Comparison of ENCODE assay signal across 9 cellular contexts in genomic region chr16:19601083-19601976, GRCh38. TPM values are rescaled to one million over a fixed set of nuclear protein-coding genes. Genes with fewer than 3 reads are reported as not detected.
DNase-seq lines count a peak whose midpoint lies in the region; ATAC-seq and TF ChIP-seq lines count a peak whose summit lies in the region.
"Had no signal": no experiment of that assay in that cellular context is flagged by ENCODE, and none has a peak within 500 bp of the region (broad histone marks: within the 10 kb centered on the region; RNA-seq: fewer than 3 reads in every experiment).

No MANE protein-coding gene starts in this region.

- H3K9me3 Mint-ChIP-seq in CD4-positive, alpha-beta T cell: peaks cover 4% of the 10 kb centered on the region

- peak in 9 of 10 experiments; percentile 1 to 20 (median 14) for DNase-seq in CD4-positive, alpha-beta T cell
- DNase-seq in H4 (ENCODE audit: low spot score) (peak; percentile 15), NT2/D1 (ENCODE audit: low read depth, low spot score) (peak; percentile 44), body of pancreas (peak; percentile 25 to 52 (median 42)), kidney tubule cell (ENCODE audit: low spot score) (peak; percentile 35), tibial artery (no peak)
- DNase-seq: activated B cell treated with CpG ODN at 0.5 μM for 24 hours had no signal

- POLR2A ChIA-PET in CD4-positive, alpha-beta T cell (lab: Charles Lee): interaction anchor here (0.7 to 0.9 kb wide), 4 partner anchors 8 to 784 kb away, joined by 3 to 5 read pairs (median 3); partner anchors contain the start of gene GPRC5B

- intact Hi-C loops in CD4-positive, alpha-beta T cell (cut with DNase I, micrococcal nuclease): loop anchor here in 1 of 2 experiments (1.0 kb wide), 1 partner anchor 285 kb away; no protein-coding TSS in a partner anchor
- intact Hi-C loops in body of pancreas (cut with DNase I) (loop anchor here (5.0 kb wide), 1 partner anchor 286 kb away; no protein-coding TSS in a partner anchor), tibial artery (cut with DNase I; ENCODE audit: low total_unique reads) (loop anchor here (5.0 kb wide), 1 partner anchor 286 kb away; no protein-coding TSS in a partner anchor)

- TF ChIP-seq CTCF in CD4-positive, alpha-beta T cell (IDR thresholded peaks at IDR 0.05): peak; percentile 80
- TF ChIP-seq CTCF in body of pancreas (IDR thresholded peaks at IDR 0.05): peak; percentile 28 to 79 (median 72)
- peak; percentile 36 to 37 for TF ChIP-seq CTCF in tibial artery (IDR thresholded peaks at IDR 0.05)

- TF ChIP-seq POLR2A in body of pancreas (IDR thresholded peaks at IDR 0.05): no peak

- 55 to 56% methylated on average over 13 of the region's 13 CpGs for WGBS in body of pancreas, 2 donors

- no peak overlapping the region for H3K4me3 Mint-ChIP-seq in CD4-positive, alpha-beta T cell
- H3K4me3 Mint-ChIP-seq: activated B cell treated with CpG ODN at 0.5 μM for 24 hours had no signal

- H3K36me3 ChIP-seq in NT2/D1 (ENCODE audit: insufficient read depth, insufficient read length, low read length) (peaks cover 39% of the 10 kb centered on the region), body of pancreas (replicated peaks in 1 of 2; ENCODE audit: insufficient read depth in 1 of 2, low read depth in 2 of 2) (peaks cover 0 to 2% of the 10 kb centered on the region in 2 donors), tibial artery (peaks cover 32 to 52% (median 42%) of the 10 kb centered on the region in 3 donors)

- H3K9ac ChIP-seq in NT2/D1 (ENCODE audit: insufficient read length, low read depth): no peak overlapping the region

- H3K36me3 Mint-ChIP-seq in CD4-positive, alpha-beta T cell (ENCODE audit: low read depth): peaks cover 71% of the 10 kb centered on the region

- no peak overlapping the region for H3K27ac Mint-ChIP-seq in CD4-positive, alpha-beta T cell
- H3K27ac Mint-ChIP-seq: activated B cell treated with CpG ODN at 0.5 μM for 24 hours had no signal

- no peaks in the 10 kb centered on the region for H3K27me3 ChIP-seq in CD4-positive, alpha-beta T cell (ENCODE audit: control insufficient read depth, insufficient read depth, low read length)
- H3K27me3 ChIP-seq in NT2/D1 (ENCODE audit: insufficient read depth, insufficient read length) (no peaks in the 10 kb centered on the region), body of pancreas (no peaks in the 10 kb centered on the region), tibial artery (no peaks in the 10 kb centered on the region)

- H3K4me1 ChIP-seq in NT2/D1 (ENCODE audit: insufficient read depth, insufficient read length) (peaks cover 4% of the 10 kb centered on the region), body of pancreas (no peaks in the 10 kb centered on the region), tibial artery (no peaks in the 10 kb centered on the region)

- CTCF ChIA-PET in CD4-positive, alpha-beta T cell (lab: Charles Lee): interaction anchor here (0.6 to 3.6 kb wide), 5 partner anchors 18 to 290 kb away, joined by 3 to 28 read pairs (median 5); partner anchors contain the start of genes GPRC5B and VPS35L

- no peak for ATAC-seq in CD4-positive, alpha-beta T cell (ENCODE audit: poor library complexity)
- no peak for ATAC-seq in body of pancreas
- no peak for ATAC-seq in GM19455 (IDR thresholded peaks at IDR 0.05; ENCODE audit: unreplicated experiment)
- no peak for ATAC-seq in GM18867 (IDR thresholded peaks at IDR 0.05; ENCODE audit: unreplicated experiment)

- no peaks in the 10 kb centered on the region for H3K4me1 Mint-ChIP-seq in CD4-positive, alpha-beta T cell (ENCODE audit: low read depth)
- H3K4me1 Mint-ChIP-seq: activated B cell treated with CpG ODN at 0.5 μM for 24 hours had no signal

- H3K9me3 ChIP-seq in CD4-positive, alpha-beta T cell (ENCODE audit: control insufficient read depth, low read length): no peaks in the 10 kb centered on the region
- peaks cover 13% of the 10 kb centered on the region for H3K9me3 ChIP-seq in NT2/D1 (ENCODE audit: insufficient read depth, low read length)
- no peaks in the 10 kb centered on the region for H3K9me3 ChIP-seq in body of pancreas
- H3K9me3 ChIP-seq in tibial artery: no peaks in the 10 kb centered on the region

- H3K4me3 ChIP-seq in NT2/D1 (ENCODE audit: insufficient read length, low read depth) (no peak overlapping the region), body of pancreas (no peak overlapping the region), tibial artery (no peak overlapping the region)

- H3K27ac ChIP-seq in CD4-positive, alpha-beta T cell (ENCODE audit: low read depth, low read length): no peak overlapping the region
- H3K27ac ChIP-seq in body of pancreas (no peak overlapping the region), tibial artery (no peak overlapping the region)

- no peaks in the 10 kb centered on the region for H3K27me3 Mint-ChIP-seq in CD4-positive, alpha-beta T cell
- H3K27me3 Mint-ChIP-seq: activated B cell treated with CpG ODN at 0.5 μM for 24 hours had no signal

RNA-seq across cellular contexts. Expression of gene VPS35L, which starts 45.8 kb away (rescaled TPM):
- total RNA-seq in CD4-positive, alpha-beta T cell: 10 to 100 TPM; 25.8 to 28.3 TPM
- total RNA-seq in H4 (2014; rRNA removed; shearing (Covaris generic)): 21.5 and 32.9 TPM in 2 replicates
- total RNA-seq in body of pancreas: 10 to 100 TPM; 25.4 to 31.6 TPM

Comparison
In these comparisons a context has a peak if more than half of its experiments do, and no peak if none do; other contexts are left out.
1. DNase-seq: peak in CD4-positive, alpha-beta T cell (9 of 10), H4 (single experiment), NT2/D1 (single experiment), body of pancreas (4 of 4) and kidney tubule cell (single experiment); none in tibial artery (0 of 2).
2. Peak in every context shown above with its lines, with median percentiles within 50 percentile points of each other: CTCF ChIP-seq.